8 cellular contexts compared by ENCODE assay signal in the genomic region with DNA sequence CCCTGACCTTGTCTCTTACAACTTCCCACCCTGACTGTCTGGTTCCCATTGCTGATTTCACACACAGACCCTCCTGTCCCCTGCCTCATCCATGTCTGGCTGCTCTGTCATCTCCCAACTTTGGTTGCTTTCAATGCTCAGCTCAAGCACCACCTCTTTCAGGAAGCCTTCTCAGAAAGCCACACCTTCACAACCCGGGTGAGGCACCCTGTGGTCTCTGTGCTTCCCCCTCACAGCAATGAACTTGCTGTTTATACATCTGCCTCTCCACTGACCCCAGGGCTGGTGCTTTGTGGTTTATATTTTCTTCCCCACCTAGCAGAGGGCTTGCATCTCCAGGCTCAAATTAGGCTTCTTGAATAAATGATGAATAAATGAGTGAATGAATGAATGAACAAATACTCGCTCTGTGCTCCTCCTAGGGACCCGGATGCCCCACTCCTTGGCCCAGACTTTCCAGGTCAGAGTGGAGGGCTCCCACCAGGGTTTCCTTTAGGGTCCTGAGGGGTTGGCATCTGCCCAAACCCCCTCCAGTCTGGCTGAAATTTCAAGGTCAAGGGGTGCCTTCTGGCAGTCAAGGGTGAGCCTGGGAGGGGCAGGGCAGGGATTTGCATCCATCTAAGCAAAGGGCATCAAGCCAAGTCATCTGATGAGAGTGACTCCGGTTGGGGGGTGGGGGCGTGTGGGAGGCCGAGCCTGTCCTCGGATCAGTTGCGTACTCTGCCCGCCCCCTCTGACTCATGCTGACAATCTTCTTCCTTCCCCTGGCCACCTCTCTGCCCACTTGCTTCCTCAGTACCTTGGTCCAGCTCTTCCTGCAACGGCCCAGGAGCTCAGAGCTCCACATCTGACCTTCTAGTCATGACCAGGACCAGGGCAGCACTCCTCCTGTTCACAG. TPM values are rescaled to one million over a fixed set of nuclear protein-coding genes. Genes with fewer than 3 reads are reported as not detected.
DNase-seq lines count a peak whose midpoint lies in the region; ATAC-seq lines count a peak whose summit lies in the region.

A gene (plus strand): TSS at position 783 of the 898 bp plus-strand sequence. CDS start 79 bp downstream, at position 862.

- ATAC-seq in HG03196 (IDR thresholded peaks at IDR 0.05; ENCODE audit: unreplicated experiment) (peak; percentile 54), aorta (ENCODE audit: low FRiP score) (peak; percentile 53)

- no peak within 1 kb of the TSS for H3K4me3 ChIP-seq in aorta (ENCODE audit: low read length in 2 of 2)

- H3K36me3 ChIP-seq in aorta (ENCODE audit: control insufficient read depth in 1 of 2, insufficient read depth in 2 of 2, low read length in 1 of 2): no peaks in the 10 kb centered on the region

- DNase-seq in SIG-M5 treated with dmso at 0.1 percent for 504 hours (lab: John Stamatoyannopoulos, UW; ENCODE audit: unreplicated experiment): peak; percentile 87
- DNase-seq in SIG-M5 (lab: John Stamatoyannopoulos, UW): no peak
- DNase-seq in T-helper 2 cell: peak in 3 of 5 experiments; percentile 28 to 88 (median 35)
- DNase-seq in dermis microvascular lymphatic vessel endothelial cell (ENCODE audit: low read depth in 2 of 2): peak; percentile 3 to 52
- peak; percentile 12 for DNase-seq in myocyte (ENCODE audit: low read depth)
- peak; percentile 83 to 85 for DNase-seq in aorta
- no peak for DNase-seq in NCI-H510A treated with DMSO at 0.1 percent for 48 hours (lab: John Stamatoyannopoulos, UW)

- intact Hi-C loops in aorta (cut with DNase I): no loop called here

- H3K9me3 ChIP-seq in aorta (ENCODE audit: control insufficient read depth, low read length): no peaks in the 10 kb centered on the region

- no peaks in the 10 kb centered on the region for H3K27me3 ChIP-seq in aorta (ENCODE audit: control insufficient read depth in 1 of 2, insufficient read depth in 2 of 2, low read length in 1 of 2)

- no peaks in the 10 kb centered on the region for H3K4me1 ChIP-seq in aorta (ENCODE audit: control insufficient read depth in 1 of 2, insufficient read depth in 2 of 2, low read length in 2 of 2)

- no peak within 1 kb of the TSS for H3K27ac ChIP-seq in aorta (ENCODE audit: low read depth in 1 of 2, low read length in 2 of 2)

- WGBS in aorta, 2 donors: 38 to 46% methylated on average over 10 of the region's 10 CpGs

RNA-seq across cellular contexts. Expression of the gene that starts here (rescaled TPM):
- total RNA-seq in dermis microvascular lymphatic vessel endothelial cell: 0.63 and 0.64 TPM in 2 replicates
- 0.40 TPM in 1 of 2 replicates, not detected in the other for total RNA-seq in myocyte
- 0.03 TPM for polyA plus RNA-seq in myocyte (2012)
- total RNA-seq in aorta: 10 to 100 TPM; 25.0 to 27.0 TPM
- polyA plus RNA-seq in aorta: 1 to 10 TPM in 1 of 2 donors, under 1 TPM in 1; 0.79 to 5.1 TPM

Comparison
In these comparisons a context has a peak if more than half of its experiments do, and no peak if none do; other contexts are left out.
1. RNA of the gene that starts here (total RNA-seq): 25.0 to 27.0 TPM in aorta; 0.63 to 0.64 TPM in dermis microvascular lymphatic vessel endothelial cell and 0.40 TPM in myocyte; every median in the first group is over 10 times any median in the second.
2. DNase-seq: peak in SIG-M5 treated with dmso at 0.1 percent for 504 hours (single experiment), T-helper 2 cell (3 of 5) and aorta (2 of 2); none in SIG-M5 (single experiment) and NCI-H510A treated with DMSO at 0.1 percent for 48 hours (single experiment).
3. Peak in DNase-seq in dermis microvascular lymphatic vessel endothelial cell; RNA of the gene not detected or under 1 TPM.
4. Peak in DNase-seq in myocyte; RNA of the gene not detected or under 1 TPM.